In the genomic region with DNA sequence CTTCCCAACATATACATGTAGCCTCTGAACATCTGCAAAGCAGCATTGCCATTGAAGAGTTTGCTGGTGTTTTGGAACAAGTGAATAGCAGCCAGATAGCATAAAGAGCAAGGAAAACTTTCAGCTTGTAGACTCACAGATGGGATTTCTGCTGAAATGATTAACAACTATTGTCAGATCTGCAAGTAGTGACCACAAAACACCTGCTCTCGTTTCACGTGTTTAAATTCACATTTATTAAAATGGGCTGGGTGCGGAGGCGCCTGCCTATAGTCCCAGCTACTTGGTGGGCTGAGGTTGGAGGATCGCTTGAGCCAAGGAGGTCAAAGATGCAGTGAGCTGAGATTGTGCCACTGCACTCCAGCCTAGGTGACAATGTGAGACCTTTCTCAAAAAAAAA, we compare ENCODE assay signal across 22 cellular contexts.
"Had no signal": no experiment of that assay in that cellular context is flagged by ENCODE, and none has a peak within 500 bp of the region (broad histone marks: within the 10 kb centered on the region; RNA-seq: fewer than 3 reads in every experiment).

No MANE protein-coding gene starts in this region.

- H3K36me3 ChIP-seq: breast epithelium, lower lobe of right lung, sigmoid colon had no signal

- ATAC-seq: activated T-cell treated with anti-CD3 and anti-CD28 coated beads, Interleukin-2, amount 50 U/mL, for 4 hours; effector memory CD8-positive, alpha-beta T cell; esophagus mucosa; left lobe of liver; lower lobe of right lung; mucosa of descending colon; stimulated activated naive B cell treated with anti-CD40 and anti-IgM and Interleukin-4, amounts not matched to agents 10 μg/mL and 1 μg/mL and 100 μg/mL, for 72 hours; WTC11 had no signal

- H3K4me3 ChIP-seq: breast epithelium, dorsolateral prefrontal cortex, lower lobe of right lung, mucosa of descending colon, sigmoid colon had no signal

- H3K9me3 ChIP-seq: breast epithelium, lower lobe of right lung, mucosa of descending colon, sigmoid colon had no signal

- H3K4me1 ChIP-seq: breast epithelium, lower lobe of right lung, sigmoid colon had no signal

- DNase-seq: activated CD4-positive, alpha-beta T cell treated with anti-CD3 and anti-CD28 coated beads, Interleukin-2, amount 50 U/mL, for 48 hours; activated CD8-positive, alpha-beta memory T cell treated with anti-CD3 and anti-CD28 coated beads, Interleukin-2, amount 50 U/mL, for 48 hours; activated naive CD4-positive, alpha-beta T cell treated with Interleukin-2 at 50 U/mL for 16 hours; activated naive CD8-positive, alpha-beta T cell treated with anti-CD3 and anti-CD28 coated beads for 36 hours; activated T-cell treated with anti-CD3 and anti-CD28 coated beads, Interleukin-2, amount 50 U/mL, for 4 hours; dorsolateral prefrontal cortex; effector memory CD8-positive, alpha-beta T cell; foreskin melanocyte; lower lobe of right lung; mesendoderm; mucosa of descending colon; occipital lobe; retina; sigmoid colon; stimulated activated CD4-positive, alpha-beta T cell treated with anti-CD3 and anti-CD28 coated beads, Interleukin-2, amount 100 ng/mL, for 48 hours; stimulated activated CD8-positive, alpha-beta memory T cell treated with anti-CD3 and anti-CD28 coated beads, Interleukin-4, amount 100 ng/mL, for 48 hours; stimulated activated naive B cell treated with anti-CD40 and anti-IgM and Interleukin-4, amounts not matched to agents 10 μg/mL and 1 μg/mL and 100 μg/mL, for 72 hours; T1000 had no signal

- H3K27me3 ChIP-seq: breast epithelium, sigmoid colon had no signal

- H3K27ac ChIP-seq: breast epithelium, dorsolateral prefrontal cortex, lower lobe of right lung, sigmoid colon had no signal
